In the genomic region with DNA sequence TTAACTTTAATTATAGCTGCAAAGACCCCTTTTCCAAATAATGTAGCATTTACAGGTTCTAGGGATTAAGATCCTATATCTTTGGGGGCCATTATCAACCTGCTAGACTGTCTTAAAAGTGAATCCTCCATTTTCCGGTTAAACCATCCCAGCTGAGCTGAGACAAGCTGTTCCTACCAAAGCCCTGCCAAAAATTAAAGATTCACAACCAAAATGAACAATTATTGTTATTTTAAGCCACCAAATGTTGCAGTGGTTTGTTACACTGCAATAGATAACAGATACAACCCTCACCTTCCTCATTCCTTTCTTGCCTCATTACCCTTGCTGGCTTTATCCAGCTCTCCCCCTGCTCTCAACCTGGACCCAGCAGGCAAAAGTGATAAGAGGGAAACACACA, we compare ENCODE assay signal across 36 cellular contexts.
"Had no signal": no experiment of that assay in that cellular context is flagged by ENCODE, and none has a peak within 500 bp of the region (broad histone marks: within the 10 kb centered on the region; RNA-seq: fewer than 3 reads in every experiment).

No MANE protein-coding gene starts in this region.

- H3K4me3 ChIP-seq: adrenal gland, body of pancreas, breast epithelium had no signal

- ATAC-seq: activated CD4-positive, alpha-beta T cell treated with anti-CD3 and anti-CD28 coated beads for 36 hours; activated CD4-positive, CD25-positive, alpha-beta regulatory T cell treated with anti-CD3 and anti-CD28 coated beads, Interleukin-2, amount 50 U/mL, for 24 hours; activated CD8-positive, alpha-beta T cell treated with anti-CD3 and anti-CD28 coated beads for 36 hours; activated naive CD4-positive, alpha-beta T cell treated with anti-CD3 and anti-CD28 coated beads, Interleukin-2, amount 50 U/mL, for 72 hours; activated T-cell treated with anti-CD3 and anti-CD28 coated beads, Interleukin-2, amount 50 U/mL, for 4 hours; activated T-cell treated with anti-CD3 and anti-CD28 coated beads, Interleukin-2, amount 50 U/mL, for 72 hours; activated T-helper 17 cell treated with anti-CD3 and anti-CD28 coated beads, Interleukin-2, amount 50 U/mL, for 72 hours; body of pancreas; WTC11 had no signal

- DNase-seq: activated CD4-positive, alpha-beta T cell treated with anti-CD3 and anti-CD28 coated beads for 1 hour; activated CD4-positive, alpha-beta T cell treated with anti-CD3 and anti-CD28 coated beads for 36 hours; activated CD4-positive, alpha-beta T cell treated with anti-CD3 and anti-CD28 coated beads for 48 hours; activated CD4-positive, alpha-beta T cell treated with anti-CD3 and anti-CD28 coated beads, Interleukin-2, amount 10 ng/mL, durations not matched to agents 7 days and 5 days; activated CD4-positive, alpha-beta T cell treated with anti-CD3 and anti-CD28 coated beads, Interleukin-2, amount 50 U/mL, for 48 hours; activated CD4-positive, CD25-positive, alpha-beta regulatory T cell; activated CD8-positive, alpha-beta memory T cell treated with anti-CD3 and anti-CD28 coated beads, Interleukin-2, amount 50 U/mL, for 4 hours; activated CD8-positive, alpha-beta T cell treated with anti-CD3 and anti-CD28 coated beads for 36 hours; activated effector memory CD4-positive, alpha-beta T cell treated with anti-CD3 and anti-CD28 coated beads, Interleukin-2, amount 50 U/mL, for 16 hours; activated gamma-delta T cell treated with Interleukin-2 at 50 U/mL for 16 hours; activated naive CD4-positive, alpha-beta T cell; activated naive CD4-positive, alpha-beta T cell treated with anti-CD3 and anti-CD28 coated beads for 36 hours; activated naive CD4-positive, alpha-beta T cell treated with anti-CD3 and anti-CD28 coated beads, Interleukin-2, amount 50 U/mL, for 16 hours; activated naive CD8-positive, alpha-beta T cell treated with anti-CD3 and anti-CD28 coated beads for 36 hours; activated T-cell treated with anti-CD3 and anti-CD28 coated beads for 4 hours; activated T-cell treated with anti-CD3 and anti-CD28 coated beads, Interleukin-2, amount 50 U/mL, for 1 hour; activated T-cell treated with anti-CD3 and anti-CD28 coated beads, Interleukin-2, amount 50 U/mL, for 4 hours; activated T-cell treated with anti-CD3 and anti-CD28 coated beads, Interleukin-2, amount 50 U/mL, for 72 hours; adrenal gland; amniotic stem cell; aorta; body of pancreas; brain microvascular endothelial cell; central memory CD4-positive, alpha-beta T cell; T-helper 1 cell; T-helper 2 cell; T-helper 9 cell; WERI-Rb-1 had no signal

- H3K9me3 Mint-ChIP-seq: activated CD4-positive, alpha-beta T cell treated with anti-CD3 and anti-CD28 coated beads, Interleukin-2, amount 10 ng/mL, durations not matched to agents 7 days and 5 days; activated CD8-positive, alpha-beta T cell treated with anti-CD3 and anti-CD28 coated beads for 36 hours; activated naive CD4-positive, alpha-beta T cell treated with anti-CD3 and anti-CD28 coated beads for 36 hours; activated naive CD8-positive, alpha-beta T cell treated with anti-CD3 and anti-CD28 coated beads for 36 hours; activated T-cell treated with anti-CD3 and anti-CD28 coated beads, Interleukin-2, amount 50 U/mL, for 4 hours; activated T-cell treated with anti-CD3 and anti-CD28 coated beads, Interleukin-2, amount 50 U/mL, for 72 hours; activated T-helper 1 cell treated with anti-CD3 and anti-CD28 coated beads, Interleukin-12 subunit alpha, Interleukin-12 subunit beta, Interleukin-2, Interleukin-4 antibody, amounts not matched to agents 30 ng/mL and 10 ng/mL and 1 ng/mL, durations not matched to agents 14 hours and 24 hours and 36 hours; activated T-helper 17 cell treated with anti-CD3 and anti-CD28 coated beads, Interleukin-2, amount 50 U/mL, for 72 hours; T-helper 1 cell treated with Interleukin-12 subunit alpha and Interleukin-12 subunit beta and Interleukin-4 antibody, amounts not matched to agents 30 μg/mL and 1 μg/mL, for 36 hours; T-helper 2 cell treated with Interferon-gamma antibody and Interleukin-4, amounts not matched to agents 5 μg/mL and 100 μg/mL, for 36 hours; WTC11 had no signal

- H3K36me3 Mint-ChIP-seq: activated naive CD4-positive, alpha-beta T cell treated with anti-CD3 and anti-CD28 coated beads, Interleukin-2, amount 50 U/mL, for 72 hours; activated naive CD8-positive, alpha-beta T cell treated with anti-CD3 and anti-CD28 coated beads for 36 hours; WTC11 had no signal

- H3K4me1 ChIP-seq: adrenal gland, body of pancreas, breast epithelium had no signal

- H3K27ac Mint-ChIP-seq: activated CD4-positive, alpha-beta T cell treated with anti-CD3 and anti-CD28 coated beads for 36 hours; activated CD4-positive, alpha-beta T cell treated with anti-CD3 and anti-CD28 coated beads, Interleukin-2, amount 10 ng/mL, durations not matched to agents 7 days and 5 days; activated CD8-positive, alpha-beta T cell treated with anti-CD3 and anti-CD28 coated beads for 36 hours; activated naive CD4-positive, alpha-beta T cell treated with anti-CD3 and anti-CD28 coated beads for 36 hours; activated naive CD4-positive, alpha-beta T cell treated with anti-CD3 and anti-CD28 coated beads, Interleukin-2, amount 50 U/mL, for 72 hours; activated naive CD8-positive, alpha-beta T cell treated with anti-CD3 and anti-CD28 coated beads for 36 hours; activated T-cell treated with anti-CD3 and anti-CD28 coated beads, Interleukin-2, amount 50 U/mL, for 72 hours; activated T-helper 1 cell treated with anti-CD3 and anti-CD28 coated beads, Interleukin-12 subunit alpha, Interleukin-12 subunit beta, Interleukin-2, Interleukin-4 antibody, amounts not matched to agents 30 ng/mL and 10 ng/mL and 1 ng/mL, durations not matched to agents 14 hours and 24 hours and 36 hours; activated T-helper 17 cell treated with anti-CD3 and anti-CD28 coated beads, Interleukin-2, amount 50 U/mL, for 72 hours; T-helper 1 cell treated with Interleukin-12 subunit alpha and Interleukin-12 subunit beta and Interleukin-4 antibody, amounts not matched to agents 30 μg/mL and 1 μg/mL, for 36 hours; T-helper 2 cell treated with Interferon-gamma antibody and Interleukin-4, amounts not matched to agents 5 μg/mL and 100 μg/mL, for 36 hours; WTC11 had no signal

- H3K27me3 Mint-ChIP-seq: activated CD4-positive, alpha-beta T cell treated with anti-CD3 and anti-CD28 coated beads for 36 hours; activated CD4-positive, alpha-beta T cell treated with anti-CD3 and anti-CD28 coated beads, Interleukin-2, amount 10 ng/mL, durations not matched to agents 7 days and 5 days had no signal

- H3K9me3 ChIP-seq: adrenal gland, body of pancreas, breast epithelium had no signal

- H3K4me3 Mint-ChIP-seq: activated CD4-positive, alpha-beta T cell treated with anti-CD3 and anti-CD28 coated beads for 36 hours; activated CD4-positive, alpha-beta T cell treated with anti-CD3 and anti-CD28 coated beads, Interleukin-2, amount 10 ng/mL, durations not matched to agents 7 days and 5 days; activated CD8-positive, alpha-beta T cell treated with anti-CD3 and anti-CD28 coated beads for 36 hours; activated naive CD4-positive, alpha-beta T cell treated with anti-CD3 and anti-CD28 coated beads for 36 hours; activated naive CD8-positive, alpha-beta T cell treated with anti-CD3 and anti-CD28 coated beads for 36 hours; activated T-cell treated with anti-CD3 and anti-CD28 coated beads, Interleukin-2, amount 50 U/mL, for 4 hours; activated T-cell treated with anti-CD3 and anti-CD28 coated beads, Interleukin-2, amount 50 U/mL, for 72 hours; activated T-helper 1 cell treated with anti-CD3 and anti-CD28 coated beads, Interleukin-12 subunit alpha, Interleukin-12 subunit beta, Interleukin-2, Interleukin-4 antibody, amounts not matched to agents 30 ng/mL and 10 ng/mL and 1 ng/mL, durations not matched to agents 14 hours and 24 hours and 36 hours; activated T-helper 17 cell treated with anti-CD3 and anti-CD28 coated beads, Interleukin-2, amount 50 U/mL, for 72 hours; T-helper 1 cell treated with Interleukin-12 subunit alpha and Interleukin-12 subunit beta and Interleukin-4 antibody, amounts not matched to agents 30 μg/mL and 1 μg/mL, for 36 hours; T-helper 2 cell treated with Interferon-gamma antibody and Interleukin-4, amounts not matched to agents 5 μg/mL and 100 μg/mL, for 36 hours; WTC11 had no signal

- H3K36me3 ChIP-seq: adrenal gland, brain microvascular endothelial cell, breast epithelium, WERI-Rb-1 had no signal

- H3K27me3 ChIP-seq: adrenal gland, body of pancreas, brain microvascular endothelial cell, breast epithelium had no signal

- H3K27ac ChIP-seq: adrenal gland, body of pancreas, brain microvascular endothelial cell, breast epithelium, WERI-Rb-1 had no signal

- H3K4me1 Mint-ChIP-seq: activated CD4-positive, alpha-beta T cell treated with anti-CD3 and anti-CD28 coated beads for 36 hours; activated CD4-positive, alpha-beta T cell treated with anti-CD3 and anti-CD28 coated beads, Interleukin-2, amount 10 ng/mL, durations not matched to agents 7 days and 5 days; activated naive CD8-positive, alpha-beta T cell treated with anti-CD3 and anti-CD28 coated beads for 36 hours; activated T-helper 17 cell treated with anti-CD3 and anti-CD28 coated beads, Interleukin-2, amount 50 U/mL, for 72 hours; WTC11 had no signal
